In genomic region chr4:17811078-17811603, GRCh38 we compare ENCODE assay signal across 8 cellular contexts. TPM values are rescaled to one million over a fixed set of nuclear protein-coding genes. Genes with fewer than 3 reads are reported as not detected.
DNase-seq lines count a peak whose midpoint lies in the region; ATAC-seq lines count a peak whose summit lies in the region.

No MANE protein-coding gene starts in this region.

- H3K27me3 Mint-ChIP-seq in activated CD4-positive, alpha-beta memory T cell treated with anti-CD3 and anti-CD28 coated beads for 36 hours, result no peaks in the 10 kb centered on the region

- peak overlapping the region; percentile 94 for H3K4me3 Mint-ChIP-seq in activated CD4-positive, alpha-beta memory T cell treated with anti-CD3 and anti-CD28 coated beads for 36 hours

- ATAC-seq in GM19452 (IDR thresholded peaks at IDR 0.05; ENCODE audit: unreplicated experiment) (peak; percentile 26), HG03439 (IDR thresholded peaks at IDR 0.05; ENCODE audit: unreplicated experiment) (peak; percentile 33), right cardiac atrium (no peak)

- peak; percentile 59 for DNase-seq in COLO668 (lab: John Stamatoyannopoulos, UW; ENCODE audit: unreplicated experiment)
- DNase-seq in activated CD4-positive, alpha-beta memory T cell treated with anti-CD3 and anti-CD28 coated beads for 36 hours, result no peak
- DNase-seq in right cardiac atrium, result no peak
- DNase-seq in GM03348 (ENCODE audit: low spot score), result no peak
- no peak for DNase-seq in NCI-H1105 treated with DMSO at 0.1 percent for 48 hours (lab: John Stamatoyannopoulos, UW)

- H3K4me3 ChIP-seq in right cardiac atrium (ENCODE audit: low read length) (peak overlapping the region; percentile 47), skin epidermis (peak overlapping the region; percentile 59 to 95 (median 66))

- H3K27ac ChIP-seq in right cardiac atrium (ENCODE audit: low read length) (no peak overlapping the region), skin epidermis (peak overlapping the region in 16 of 21 experiments; percentile 18 to 98 (median 68))

- CTCF ChIA-PET in activated CD4-positive, alpha-beta memory T cell treated with anti-CD3 and anti-CD28 coated beads for 36 hours (lab: Charles Lee), result interaction anchor here (4.5 to 5.0 kb wide), 2 partner anchors 13 to 263 kb away, joined by 25 to 46 read pairs; no protein-coding TSS in a partner anchor

- H3K36me3 Mint-ChIP-seq in activated CD4-positive, alpha-beta memory T cell treated with anti-CD3 and anti-CD28 coated beads for 36 hours, result peaks cover 47% of the 10 kb centered on the region

- no peaks in the 10 kb centered on the region for H3K27me3 ChIP-seq in right cardiac atrium (ENCODE audit: control insufficient read depth, insufficient read depth)

- intact Hi-C loops in activated CD4-positive, alpha-beta memory T cell treated with anti-CD3 and anti-CD28 coated beads for 36 hours (cut with micrococcal nuclease), result loop anchor here (1.0 to 5.0 kb wide), 4 partner anchors 174 to 1584 kb away; partner anchors contain the start of gene TAPT1
- intact Hi-C loops in right cardiac atrium (cut with DNase I), result loop anchor here in 2 of 4 donors (10.0 kb wide), 3 partner anchors 204 to 554 kb away; partner anchors contain the start of gene LCORL (in 1 of the 2)

- H3K4me1 ChIP-seq in right cardiac atrium (ENCODE audit: control insufficient read depth, insufficient read depth, low read length), result peaks cover 2% of the 10 kb centered on the region

- peak overlapping the region; percentile 97 for H3K27ac Mint-ChIP-seq in activated CD4-positive, alpha-beta memory T cell treated with anti-CD3 and anti-CD28 coated beads for 36 hours

- peaks cover 39% of the 10 kb centered on the region for H3K4me1 Mint-ChIP-seq in activated CD4-positive, alpha-beta memory T cell treated with anti-CD3 and anti-CD28 coated beads for 36 hours (ENCODE audit: low read depth)

- H3K9me3 ChIP-seq in right cardiac atrium (ENCODE audit: control insufficient read depth, low read length), result no peaks in the 10 kb centered on the region

- 1% methylated on average over 48 of the region's 48 CpGs for WGBS in right cardiac atrium

- no peaks in the 10 kb centered on the region for H3K9me3 Mint-ChIP-seq in activated CD4-positive, alpha-beta memory T cell treated with anti-CD3 and anti-CD28 coated beads for 36 hours

- POLR2A ChIA-PET in activated CD4-positive, alpha-beta memory T cell treated with anti-CD3 and anti-CD28 coated beads for 36 hours (lab: Charles Lee), result interaction anchor here (0.6 to 2.2 kb wide), 4 partner anchors 10 to 1585 kb away, joined by 3 to 9 read pairs (median 5); partner anchors contain the start of gene TAPT1

RNA-seq across cellular contexts. Expression of gene NCAPG, which starts 0.4 kb away (rescaled TPM):
- 10 to 100 TPM; 76.7 to 79.8 TPM for total RNA-seq in activated CD4-positive, alpha-beta memory T cell treated with anti-CD3 and anti-CD28 coated beads for 36 hours
- total RNA-seq in right cardiac atrium, result 1 to 10 TPM in 1 of 4 donors, under 1 TPM in 3; 0.17 to 1.3 (median 0.64) TPM
- polyA plus RNA-seq in right cardiac atrium, result 0.14 TPM

RNA-seq across cellular contexts. Expression of gene DCAF16, which starts 0.6 kb away (rescaled TPM):
- total RNA-seq in activated CD4-positive, alpha-beta memory T cell treated with anti-CD3 and anti-CD28 coated beads for 36 hours, result 10 to 100 TPM; 33.9 to 34.1 TPM
- 10 to 100 TPM; 15.5 to 21.7 (median 18.3) TPM for total RNA-seq in right cardiac atrium
- polyA plus RNA-seq in right cardiac atrium, result 9.2 TPM

RNA-seq across cellular contexts. Expression of gene FAM184B, which starts 29.7 kb away (rescaled TPM):
- not detected for total RNA-seq in activated CD4-positive, alpha-beta memory T cell treated with anti-CD3 and anti-CD28 coated beads for 36 hours
- total RNA-seq in right cardiac atrium, result not detected
- 0.05 TPM for polyA plus RNA-seq in right cardiac atrium

Comparison
In these comparisons a context has a peak if more than half of its experiments do, and no peak if none do; other contexts are left out.
1. ATAC-seq: peak in GM19452 (single experiment) and HG03439 (single experiment); none in right cardiac atrium (0 of 2).
2. RNA of gene NCAPG, which starts 0.4 kb away (total RNA-seq): 76.7 to 79.8 TPM in activated CD4-positive, alpha-beta memory T cell treated with anti-CD3 and anti-CD28 coated beads for 36 hours; 0.17 to 1.3 TPM in right cardiac atrium; every median in the first group is over 10 times any median in the second.